Comparison of ENCODE assay signal across 1 cellular context in genomic region chr1:16156848-16157495, GRCh38.
TF ChIP-seq lines count a peak whose summit lies in the region.

No MANE protein-coding gene starts in this region.

TF ChIP-seq in H1, 55 proteins besides CTCF, POLR2A, EP300 and RAD21 (continued from another document):
- no peak for TF ChIP-seq CHD7 (IDR thresholded peaks at IDR 0.05; ENCODE audit: insufficient replicate concordance, low read length)
- no peak for TF ChIP-seq YY1 (IDR thresholded peaks at IDR 0.05; ENCODE audit: low read depth, low read length)
- no peak for TF ChIP-seq POU5F1 (IDR thresholded peaks at IDR 0.05; ENCODE audit: low read depth, low read length)
- TF ChIP-seq RBBP5 (IDR thresholded peaks at IDR 0.05; ENCODE audit: borderline replicate concordance, low read depth, low read length), result no peak
- no peak for TF ChIP-seq NANOG (IDR thresholded peaks at IDR 0.05; ENCODE audit: insufficient read depth, low read depth, low read length, poor library complexity, severe bottlenecking)
- TF ChIP-seq ASH2L (IDR thresholded peaks at IDR 0.05; ENCODE audit: low read length), result no peak
- no peak for TF ChIP-seq CREB1 (IDR thresholded peaks at IDR 0.05)
- TF ChIP-seq TAF7 (optimal IDR thresholded peaks at IDR 0.05; ENCODE audit: borderline replicate concordance, low read depth, low read length), result no peak
- TF ChIP-seq RFX5 (IDR thresholded peaks at IDR 0.05; ENCODE audit: borderline replicate concordance, low read depth, low read length), result no peak
